In genomic region chr17:48276776-48277175, GRCh38 we compare ENCODE assay signal across 27 cellular contexts.
"Had no signal": no experiment of that assay in that cellular context is flagged by ENCODE, and none has a peak within 500 bp of the region (broad histone marks: within the 10 kb centered on the region; RNA-seq: fewer than 3 reads in every experiment).

No MANE protein-coding gene starts in this region.

- H3K9me3 Mint-ChIP-seq: activated CD4-positive, alpha-beta memory T cell treated with anti-CD3 and anti-CD28 coated beads for 36 hours; activated CD4-positive, alpha-beta T cell treated with anti-CD3 and anti-CD28 coated beads, Interleukin-2, amount 10 ng/mL, durations not matched to agents 24 days and 14 days; activated naive CD4-positive, alpha-beta T cell treated with anti-CD3 and anti-CD28 coated beads, Interleukin-2, amount 50 U/mL, for 24 hours; activated T-helper 1 cell treated with anti-CD3 and anti-CD28 coated beads, Interleukin-12 subunit alpha, Interleukin-12 subunit beta, Interleukin-2, Interleukin-4 antibody, amounts not matched to agents 30 ng/mL and 10 ng/mL and 1 ng/mL, durations not matched to agents 14 hours and 24 hours and 36 hours; central memory CD8-positive, alpha-beta T cell; dendritic cell treated with granulocyte-macrophage colony-stimulating factor and Interleukin-4, amounts not matched to agents 40 ng/mL and 50 ng/mL, for 4 days; naive B cell; neural crest cell had no signal

- H3K27me3 Mint-ChIP-seq: activated CD4-positive, alpha-beta memory T cell treated with anti-CD3 and anti-CD28 coated beads for 36 hours; activated CD4-positive, alpha-beta T cell treated with anti-CD3 and anti-CD28 coated beads, Interleukin-2, amount 10 ng/mL, durations not matched to agents 24 days and 14 days; activated naive CD4-positive, alpha-beta T cell treated with anti-CD3 and anti-CD28 coated beads, Interleukin-2, amount 50 U/mL, for 24 hours; central memory CD8-positive, alpha-beta T cell had no signal

- DNase-seq: activated CD4-positive, alpha-beta memory T cell treated with anti-CD3 and anti-CD28 coated beads for 36 hours; activated CD4-positive, alpha-beta T cell treated with anti-CD3 and anti-CD28 coated beads, Interleukin-2, amount 10 ng/mL, durations not matched to agents 24 days and 14 days; activated CD4-positive, CD25-positive, alpha-beta regulatory T cell treated with anti-CD3 and anti-CD28 coated beads, Interleukin-2, amount 50 U/mL, for 72 hours; activated gamma-delta T cell treated with Interleukin-2 at 50 U/mL for 16 hours; anterior cingulate cortex; effector CD4-positive, alpha-beta T cell; esophagus squamous epithelium; islet precursor cell; left ventricle myocardium inferior; naive B cell; nucleus accumbens; pancreas; retina; stimulated activated CD4-positive, alpha-beta T cell treated with anti-CD3 and anti-CD28 coated beads, Interleukin-15, amount 100 ng/mL, for 24 hours; stimulated activated CD4-positive, alpha-beta T cell treated with anti-CD3 and anti-CD28 coated beads, Interleukin-2, amount 100 ng/mL, for 24 hours; stimulated activated naive CD4-positive, alpha-beta T cell treated with Interleukin-2 at 50 U/mL for 16 hours; T-helper 9 cell; trophoblast cell had no signal

- FAIRE-seq: bronchial epithelial cell, pancreas, urothelium cell line had no signal

- H3K4me1 Mint-ChIP-seq: naive B cell, neural crest cell had no signal

- H3K4me3 Mint-ChIP-seq: activated CD4-positive, alpha-beta memory T cell treated with anti-CD3 and anti-CD28 coated beads for 36 hours; activated CD4-positive, alpha-beta T cell treated with anti-CD3 and anti-CD28 coated beads, Interleukin-2, amount 10 ng/mL, durations not matched to agents 24 days and 14 days; activated naive CD4-positive, alpha-beta T cell treated with anti-CD3 and anti-CD28 coated beads, Interleukin-2, amount 50 U/mL, for 24 hours; activated T-helper 1 cell treated with anti-CD3 and anti-CD28 coated beads, Interleukin-12 subunit alpha, Interleukin-12 subunit beta, Interleukin-2, Interleukin-4 antibody, amounts not matched to agents 30 ng/mL and 10 ng/mL and 1 ng/mL, durations not matched to agents 14 hours and 24 hours and 36 hours; central memory CD8-positive, alpha-beta T cell; dendritic cell treated with granulocyte-macrophage colony-stimulating factor and Interleukin-4, amounts not matched to agents 40 ng/mL and 50 ng/mL, for 4 days; naive B cell; neural crest cell had no signal

- H3K36me3 Mint-ChIP-seq: activated CD4-positive, alpha-beta memory T cell treated with anti-CD3 and anti-CD28 coated beads for 36 hours had no signal

- ATAC-seq: gastroesophageal sphincter, pancreas, sciatic nerve had no signal

- H3K27ac Mint-ChIP-seq: activated CD4-positive, alpha-beta memory T cell treated with anti-CD3 and anti-CD28 coated beads for 36 hours; activated CD4-positive, alpha-beta T cell treated with anti-CD3 and anti-CD28 coated beads, Interleukin-2, amount 10 ng/mL, durations not matched to agents 24 days and 14 days; activated naive CD4-positive, alpha-beta T cell treated with anti-CD3 and anti-CD28 coated beads, Interleukin-2, amount 50 U/mL, for 24 hours; activated T-helper 1 cell treated with anti-CD3 and anti-CD28 coated beads, Interleukin-12 subunit alpha, Interleukin-12 subunit beta, Interleukin-2, Interleukin-4 antibody, amounts not matched to agents 30 ng/mL and 10 ng/mL and 1 ng/mL, durations not matched to agents 14 hours and 24 hours and 36 hours; dendritic cell treated with granulocyte-macrophage colony-stimulating factor and Interleukin-4, amounts not matched to agents 40 ng/mL and 50 ng/mL, for 4 days; naive B cell had no signal
